ENCODE assay signal across 13 cellular contexts in genomic region chr4:108119199-108119800, GRCh38. TPM values are rescaled to one million over a fixed set of nuclear protein-coding genes. Genes with fewer than 3 reads are reported as not detected.
A peak's percentile ranks its signal among the peaks of the same experiment; 100 is the strongest.
DNase-seq lines count a peak whose midpoint lies in the region; ATAC-seq, FAIRE-seq and TF ChIP-seq lines count a peak whose summit lies in the region.
"Had no signal": no experiment of that assay in that cellular context is flagged by ENCODE, and none has a peak within 500 bp of the region (broad histone marks: within the 10 kb centered on the region; RNA-seq: fewer than 3 reads in every experiment).

No MANE protein-coding gene starts in this region.

- peaks cover 6% of the 10 kb centered on the region; the same call in 1 of the 2 replicates for H4K20me1 ChIP-seq in PC-9 (ENCODE audit: insufficient read depth)

- no peak for DNase-seq in activated CD8-positive, alpha-beta memory T cell treated with anti-CD3 and anti-CD28 coated beads, Interleukin-2, amount 10 ng/mL, durations not matched to agents 7 days and 5 days
- no peak for DNase-seq in activated CD8-positive, alpha-beta memory T cell treated with anti-CD3 and anti-CD28 coated beads, Interleukin-2, amount 50 U/mL, for 48 hours
- DNase-seq in PC-9, result no peak
- DNase-seq in natural killer cell, result no peak
- DNase-seq in MV-4-11 (lab: John Stamatoyannopoulos, UW), result no peak
- DNase-seq in cerebellum (ENCODE audit: low spot score), result no peak
- DNase-seq in RCC 7860 (ENCODE audit: low spot score), result no peak
- DNase-seq: anterior cingulate cortex, dorsolateral prefrontal cortex, IMR-90 had no signal

- peaks cover 2% of the 10 kb centered on the region for H3K36me3 Mint-ChIP-seq in activated CD8-positive, alpha-beta memory T cell treated with anti-CD3 and anti-CD28 coated beads, Interleukin-2, amount 10 ng/mL, durations not matched to agents 7 days and 5 days
- no peaks in the 10 kb centered on the region for H3K36me3 Mint-ChIP-seq in natural killer cell
- H3K36me3 Mint-ChIP-seq: stimulated activated memory B cell treated with anti-CD40 and anti-IgM and Interleukin-4, amounts not matched to agents 10 μg/mL and 1 μg/mL and 100 μg/mL, for 72 hours had no signal

- no peaks in the 10 kb centered on the region for H3K27me3 ChIP-seq in PC-9 (ENCODE audit: insufficient read depth, low read depth)
- H3K27me3 ChIP-seq: dorsolateral prefrontal cortex had no signal

- no peak for FAIRE-seq in RCC 7860 (lab: Jason Lieb, UNC)

- H3F3A ChIP-seq in PC-9 (ENCODE audit: insufficient read depth, low read depth), result peaks cover 6% of the 10 kb centered on the region

- TF ChIP-seq CTCF in PC-9 (conservative IDR thresholded peaks at IDR 0.05) (no peak), natural killer cell (IDR thresholded peaks at IDR 0.05) (no peak)

- no peak overlapping the region for H2AFZ ChIP-seq in PC-9

- H3K9me2 ChIP-seq in PC-9 (ENCODE audit: insufficient read depth), result no peaks in the 10 kb centered on the region

- H3K4me3 Mint-ChIP-seq in activated CD8-positive, alpha-beta memory T cell treated with anti-CD3 and anti-CD28 coated beads, Interleukin-2, amount 10 ng/mL, durations not matched to agents 7 days and 5 days, result no peak overlapping the region
- peak overlapping the region; percentile 47 for H3K4me3 Mint-ChIP-seq in natural killer cell
- H3K4me3 Mint-ChIP-seq: stimulated activated memory B cell treated with anti-CD40 and anti-IgM and Interleukin-4, amounts not matched to agents 10 μg/mL and 1 μg/mL and 100 μg/mL, for 72 hours had no signal

- no peaks in the 10 kb centered on the region for H3K79me2 ChIP-seq in PC-9 (ENCODE audit: low read depth)

- H3K27me3 Mint-ChIP-seq in activated CD8-positive, alpha-beta memory T cell treated with anti-CD3 and anti-CD28 coated beads, Interleukin-2, amount 10 ng/mL, durations not matched to agents 7 days and 5 days, result no peaks in the 10 kb centered on the region
- H3K27me3 Mint-ChIP-seq in natural killer cell (ENCODE audit: low read depth in 2 of 2), result no peaks in the 10 kb centered on the region
- H3K27me3 Mint-ChIP-seq: stimulated activated memory B cell treated with anti-CD40 and anti-IgM and Interleukin-4, amounts not matched to agents 10 μg/mL and 1 μg/mL and 100 μg/mL, for 72 hours had no signal

- peak overlapping the region; percentile 63 for H3K27ac Mint-ChIP-seq in activated CD8-positive, alpha-beta memory T cell treated with anti-CD3 and anti-CD28 coated beads, Interleukin-2, amount 10 ng/mL, durations not matched to agents 7 days and 5 days
- H3K27ac Mint-ChIP-seq in natural killer cell, result peak overlapping the region in 1 of 2 donors; percentile 65
- H3K27ac Mint-ChIP-seq: stimulated activated memory B cell treated with anti-CD40 and anti-IgM and Interleukin-4, amounts not matched to agents 10 μg/mL and 1 μg/mL and 100 μg/mL, for 72 hours had no signal

- H3K27ac ChIP-seq in PC-9, result no peak overlapping the region
- H3K27ac ChIP-seq: prostate gland had no signal

- ATAC-seq in activated CD8-positive, alpha-beta memory T cell treated with anti-CD3 and anti-CD28 coated beads, Interleukin-2, amount 10 ng/mL, durations not matched to agents 7 days and 5 days, result no peak
- ATAC-seq in GM21723 (IDR thresholded peaks at IDR 0.05; ENCODE audit: unreplicated experiment), result peak; percentile 19
- peak in 2 of 3 donors; percentile 12 to 40 for ATAC-seq in natural killer cell

- POLR2A ChIA-PET in PC-9 (lab: Charles Lee; ENCODE audit: unreplicated experiment), result no interaction called here

- H3K9me3 Mint-ChIP-seq in activated CD8-positive, alpha-beta memory T cell treated with anti-CD3 and anti-CD28 coated beads, Interleukin-2, amount 10 ng/mL, durations not matched to agents 7 days and 5 days (ENCODE audit: low read depth), result no peaks in the 10 kb centered on the region
- no peaks in the 10 kb centered on the region for H3K9me3 Mint-ChIP-seq in natural killer cell
- H3K9me3 Mint-ChIP-seq: stimulated activated memory B cell treated with anti-CD40 and anti-IgM and Interleukin-4, amounts not matched to agents 10 μg/mL and 1 μg/mL and 100 μg/mL, for 72 hours had no signal

- intact Hi-C loops in PC-9 (cut with micrococcal nuclease; ENCODE audit: unreplicated experiment) (no loop called here), natural killer cell (cut with micrococcal nuclease) (loop anchor here (5.0 kb wide), 1 partner anchor 53 kb away; no protein-coding TSS in a partner anchor)

- BruUV-seq in PC-9 (replicated peaks; lab: Mats Ljungman, UMichigan), result no TSS peak

- peaks cover 16% of the 10 kb centered on the region for H3K4me1 ChIP-seq in PC-9 (replicated peaks; ENCODE audit: insufficient read depth)
- H3K4me1 ChIP-seq: prostate gland had no signal

- H3K36me3 ChIP-seq in PC-9 (ENCODE audit: low read depth), result no peaks in the 10 kb centered on the region
- H3K36me3 ChIP-seq: prostate gland had no signal

- H3K4me3 ChIP-seq in PC-9, result no peak overlapping the region
- H3K4me3 ChIP-seq: dorsolateral prefrontal cortex, prostate gland had no signal

- H3K9me3 ChIP-seq in PC-9 (ENCODE audit: insufficient read depth, low read depth), result no peaks in the 10 kb centered on the region
- H3K9me3 ChIP-seq: prostate gland had no signal

- H3K4me2 ChIP-seq in PC-9, result peak overlapping the region; percentile 37; the same call in 1 of the 2 replicates

- H3K4me1 Mint-ChIP-seq in activated CD8-positive, alpha-beta memory T cell treated with anti-CD3 and anti-CD28 coated beads, Interleukin-2, amount 10 ng/mL, durations not matched to agents 7 days and 5 days, result peaks cover 52% of the 10 kb centered on the region
- peaks cover 51 to 55% of the 10 kb centered on the region in 2 donors for H3K4me1 Mint-ChIP-seq in natural killer cell

- CTCF ChIA-PET in activated CD8-positive, alpha-beta memory T cell treated with anti-CD3 and anti-CD28 coated beads, Interleukin-2, amount 10 ng/mL, durations not matched to agents 7 days and 5 days (lab: Charles Lee), result interaction anchor here (1.1 to 1.2 kb wide), 2 partner anchors 11 to 47 kb away, joined by 3 to 4 read pairs; no protein-coding TSS in a partner anchor
- CTCF ChIA-PET in PC-9 (lab: Charles Lee), result no interaction called here

RNA-seq across cellular contexts. Expression of gene LEF1, which starts 49.4 kb away (rescaled TPM):
- 10 to 100 TPM; 29.4 to 30.6 TPM for total RNA-seq in activated CD8-positive, alpha-beta memory T cell treated with anti-CD3 and anti-CD28 coated beads, Interleukin-2, amount 10 ng/mL, durations not matched to agents 7 days and 5 days
- total RNA-seq in PC-9 (2021), result 2.8 and 3.4 TPM in 2 replicates
- total RNA-seq in natural killer cell, result 10 to 100 TPM; 18.7 to 39.8 (median 24.5) TPM
- total RNA-seq in cerebellum, result 18.1 TPM
